ENCODE assay signal across 16 cellular contexts in genomic region chr17:4342535-4342934, GRCh38. TPM values are rescaled to one million over a fixed set of nuclear protein-coding genes. Genes with fewer than 3 reads are reported as not detected.
A peak's percentile ranks its signal among the peaks of the same experiment; 100 is the strongest.
DNase-seq lines count a peak whose midpoint lies in the region; ATAC-seq and TF ChIP-seq lines count a peak whose summit lies in the region.
"Had no signal": no experiment of that assay in that cellular context is flagged by ENCODE, and none has a peak within 500 bp of the region (broad histone marks: within the 10 kb centered on the region; RNA-seq: fewer than 3 reads in every experiment).

No MANE protein-coding gene starts in this region.

- H2AFZ ChIP-seq in OCI-LY7 (ENCODE audit: low read length) = no peak overlapping the region
- H2AFZ ChIP-seq: PC-9 had no signal

- peaks cover 51% of the 10 kb centered on the region for H4K20me1 ChIP-seq in OCI-LY7 (ENCODE audit: insufficient read depth, low read length)

- DNase-seq in NCI-H82 (lab: John Stamatoyannopoulos, UW) (peak; percentile 67), NCI-H82 treated with DMSO at 0.1 percent for 48 hours (lab: John Stamatoyannopoulos, UW; ENCODE audit: unreplicated experiment) (no peak), OCI-LY7 (ENCODE audit: low spot score) (no peak), epithelial cell of prostate (ENCODE audit: low read depth, low spot score) (no peak), gastrocnemius medialis (no peak), left colon (no peak)
- DNase-seq: H9, Kasumi-1, NCI-H1105 treated with DMSO at 0.1 percent for 48 hours, NCI-H187, NCI-H526 treated with DMSO at 0.1 percent for 48 hours, PC-9, SJCRH30 had no signal

- TF ChIP-seq CTCF in OCI-LY7 (conservative IDR thresholded peaks at IDR 0.05; ENCODE audit: low read length) = no peak
- no peak for TF ChIP-seq CTCF in gastrocnemius medialis (IDR thresholded peaks at IDR 0.05 in 4 of 5, conservative IDR thresholded peaks at IDR 0.05 in 1 of 5)

- intact Hi-C loops in OCI-LY7 (cut with micrococcal nuclease; ENCODE audit: unreplicated experiment) (no loop called here), gastrocnemius medialis (cut with DNase I; ENCODE audit: low total_unique reads) (no loop called here), left colon (cut with DNase I, micrococcal nuclease) (no loop called here)

- H3K79me2 ChIP-seq in OCI-LY7 (ENCODE audit: insufficient read depth, low read depth, low read length) = peaks cover 100% of the 10 kb centered on the region

- peak overlapping the region; percentile 55 for H3K4me2 ChIP-seq in OCI-LY7 (ENCODE audit: low read length)
- H3K4me2 ChIP-seq: BLaER1, PC-9 had no signal

- CTCF ChIA-PET in OCI-LY7 (lab: Charles Lee; ENCODE audit: unreplicated experiment) = no interaction called here

- in situ Hi-C loops in gastrocnemius medialis (cut with MboI; ENCODE audit: low sequenced_read_pairs in 4 of 4) = no loop called here

- no peaks in the 10 kb centered on the region for H3K27me3 ChIP-seq in gastrocnemius medialis
- H3K27me3 ChIP-seq: BLaER1, SJCRH30 had no signal

- TF ChIP-seq POLR2A in gastrocnemius medialis (IDR thresholded peaks at IDR 0.05) = no peak

- H3K4me3 ChIP-seq in OCI-LY7 (ENCODE audit: low read depth, low read length, poor library complexity, severe bottlenecking) = peak overlapping the region; percentile 49
- peak overlapping the region in 3 of 4 donors; percentile 5 to 32 (median 14) for H3K4me3 ChIP-seq in gastrocnemius medialis
- H3K4me3 ChIP-seq: BLaER1, PC-9, SJCRH30 had no signal

- H3K36me3 ChIP-seq in OCI-LY7 (ENCODE audit: insufficient read depth, low read length) = peaks cover 51% of the 10 kb centered on the region
- no peaks in the 10 kb centered on the region for H3K36me3 ChIP-seq in gastrocnemius medialis
- H3K36me3 ChIP-seq: SJCRH30 had no signal

- H3K9me2 ChIP-seq in OCI-LY7 (ENCODE audit: insufficient read depth, low read length) = no peaks in the 10 kb centered on the region

- H3K4me1 ChIP-seq in OCI-LY7 (ENCODE audit: insufficient read depth, low read length, poor library complexity, severe bottlenecking) (peaks cover 95% of the 10 kb centered on the region), gastrocnemius medialis (peaks cover 90 to 93% of the 10 kb centered on the region in 2 donors)

- no TSS peak for BruUV-seq in OCI-LY7 (replicated peaks; lab: Mats Ljungman, UMichigan)

- POLR2A ChIA-PET in OCI-LY7 (lab: Charles Lee) = interaction anchor here (0.7 to 1.5 kb wide), 2 partner anchors 11 to 79 kb away, joined by 4 to 8 read pairs; partner anchors contain the start of gene ANKFY1

- H3K27ac ChIP-seq in OCI-LY7 (ENCODE audit: low read depth, low read length, poor library complexity, severe bottlenecking) (peak overlapping the region; percentile 69), epithelial cell of prostate (peak overlapping the region; percentile 34), gastrocnemius medialis (peak overlapping the region; percentile 74 to 94 (median 88))
- H3K27ac ChIP-seq: BLaER1, PC-9, SJCRH30 had no signal

- no peak for ATAC-seq in gastrocnemius medialis
- ATAC-seq in GM18867 (IDR thresholded peaks at IDR 0.05; ENCODE audit: unreplicated experiment) = no peak
- no peak for ATAC-seq in GM21367 (IDR thresholded peaks at IDR 0.05; ENCODE audit: unreplicated experiment)
- no peak for ATAC-seq in left colon

- H3K9me3 ChIP-seq in OCI-LY7 (ENCODE audit: low read length) (no peaks in the 10 kb centered on the region), gastrocnemius medialis (no peaks in the 10 kb centered on the region)
- H3K9me3 ChIP-seq: BLaER1, SJCRH30 had no signal

RNA-seq across cellular contexts. Expression of gene UBE2G1, which starts 23.9 kb away (rescaled TPM):
- 115 and 124 TPM in 2 replicates for total RNA-seq in OCI-LY7 (2014; rRNA removed; shearing (Covaris generic))
- total RNA-seq in OCI-LY7 (2022) = 216 and 222 TPM in 2 replicates
- total RNA-seq in gastrocnemius medialis = 100 to 1,000 TPM; 152 to 217 (median 180) TPM
- total RNA-seq in left colon = 10 to 100 TPM; 59.5 to 71.5 TPM

Comparison
In these comparisons a context has a peak if more than half of its experiments do, and no peak if none do; other contexts are left out.
1. H3K27ac ChIP-seq: peak in every context shown above with its lines; median percentile 88 in gastrocnemius medialis; 69 in OCI-LY7; 34 in epithelial cell of prostate.